ENCODE assay signal across 8 cellular contexts in genomic region chr2:127829845-127830246, GRCh38. TPM values are rescaled to one million over a fixed set of nuclear protein-coding genes. Genes with fewer than 3 reads are reported as not detected.
A peak's percentile ranks its signal among the peaks of the same experiment; 100 is the strongest.
DNase-seq lines count a peak whose midpoint lies in the region; ATAC-seq and TF ChIP-seq lines count a peak whose summit lies in the region.

No MANE protein-coding gene starts in this region.

- peak overlapping the region; percentile 5 for H3K4me3 Mint-ChIP-seq in activated T-cell treated with anti-CD3 and anti-CD28 coated beads, Interleukin-2, amount 50 U/mL, for 4 hours

- no peaks in the 10 kb centered on the region for H3K36me3 ChIP-seq in HAP-1 (replicated peaks)

- H3K4me1 Mint-ChIP-seq in activated T-cell treated with anti-CD3 and anti-CD28 coated beads, Interleukin-2, amount 50 U/mL, for 4 hours (ENCODE audit: low read depth) = peaks cover 29% of the 10 kb centered on the region

- H3K4me3 ChIP-seq in HAP-1 (no peak overlapping the region), foreskin fibroblast (ENCODE audit: low read depth in 1 of 2, low read length in 2 of 2) (no peak overlapping the region)

- H3K27me3 Mint-ChIP-seq in activated T-cell treated with anti-CD3 and anti-CD28 coated beads, Interleukin-2, amount 50 U/mL, for 4 hours (ENCODE audit: low read depth) = no peaks in the 10 kb centered on the region

- TF ChIP-seq CTCF in GM13976 (IDR thresholded peaks at IDR 0.05; ENCODE audit: borderline replicate concordance, control extremely low read depth, extremely low read depth, insufficient read depth, missing control alignments) = no peak
- no peak for TF ChIP-seq CTCF in foreskin fibroblast (IDR thresholded peaks at IDR 0.05; ENCODE audit: low read depth, low read length)

- peaks cover 13% of the 10 kb centered on the region for H3K9me3 Mint-ChIP-seq in activated T-cell treated with anti-CD3 and anti-CD28 coated beads, Interleukin-2, amount 50 U/mL, for 4 hours

- ATAC-seq in activated T-cell treated with anti-CD3 and anti-CD28 coated beads, Interleukin-2, amount 50 U/mL, for 4 hours = peak; percentile 98 to 99

- in situ Hi-C loops in GM13976 (cut with MboI; ENCODE audit: low sequenced_read_pairs, unreplicated experiment) (no loop called here), HAP-1 (cut with MboI; ENCODE audit: low sequenced_read_pairs) (no loop called here)

- peaks cover 2% of the 10 kb centered on the region for H3K36me3 Mint-ChIP-seq in activated T-cell treated with anti-CD3 and anti-CD28 coated beads, Interleukin-2, amount 50 U/mL, for 4 hours (ENCODE audit: insufficient read depth)

- DNase-seq in GM13976 (ENCODE audit: low spot score) (peak; percentile 80), HAP-1 (ENCODE audit: low spot score in 2 of 2) (peak; percentile 58 to 64), NCI-H2029 (lab: John Stamatoyannopoulos, UW) (peak; percentile 65), amniotic stem cell (lab: John Stamatoyannopoulos, UW) (no peak), GDM1 (lab: John Stamatoyannopoulos, UW) (no peak), foreskin fibroblast (no peak)
- DNase-seq in activated T-cell treated with anti-CD3 and anti-CD28 coated beads, Interleukin-2, amount 50 U/mL, for 4 hours = peak; percentile 36
- peak; percentile 31 for DNase-seq in stimulated activated CD4-positive, alpha-beta T cell treated with anti-CD3 and anti-CD28 coated beads, Interleukin-12 subunit alpha, Interleukin-12 subunit beta, amount 100 ng/mL, for 4 hours

- no peaks in the 10 kb centered on the region for H3K27me3 ChIP-seq in HAP-1 (ENCODE audit: low read depth)

- H3K9me3 ChIP-seq in HAP-1 = peaks cover 6% of the 10 kb centered on the region; the same call in 1 of the 2 replicates

- peaks cover 9% of the 10 kb centered on the region for H3K4me1 ChIP-seq in HAP-1

RNA-seq across cellular contexts. Expression of gene WDR33, which starts 18.9 kb away (rescaled TPM):
- 10 to 100 TPM; 71.8 to 79.9 (median 72.8) TPM for total RNA-seq in activated T-cell treated with anti-CD3 and anti-CD28 coated beads, Interleukin-2, amount 50 U/mL, for 4 hours

RNA-seq across cellular contexts. Expression of gene POLR2D, which starts 28.1 kb away (rescaled TPM):
- 10 to 100 TPM; 91.6 to 96.0 (median 93.6) TPM for total RNA-seq in activated T-cell treated with anti-CD3 and anti-CD28 coated beads, Interleukin-2, amount 50 U/mL, for 4 hours

RNA-seq across cellular contexts. Expression of gene AMMECR1L, which starts 55.9 kb away (rescaled TPM):
- total RNA-seq in activated T-cell treated with anti-CD3 and anti-CD28 coated beads, Interleukin-2, amount 50 U/mL, for 4 hours = 10 to 100 TPM; 16.7 to 19.6 (median 18.6) TPM

Comparison
In these comparisons a context has a peak if more than half of its experiments do, and no peak if none do; other contexts are left out.
1. DNase-seq: peak in GM13976 (single experiment), HAP-1 (2 of 2), NCI-H2029 (single experiment), activated T-cell treated with anti-CD3 and anti-CD28 coated beads, Interleukin-2, amount 50 U/mL, for 4 hours (single experiment) and stimulated activated CD4-positive, alpha-beta T cell treated with anti-CD3 and anti-CD28 coated beads, Interleukin-12 subunit alpha, Interleukin-12 subunit beta, amount 100 ng/mL, for 4 hours (single experiment); none in amniotic stem cell (single experiment), GDM1 (single experiment) and foreskin fibroblast (0 of 2).